In the genomic region with DNA sequence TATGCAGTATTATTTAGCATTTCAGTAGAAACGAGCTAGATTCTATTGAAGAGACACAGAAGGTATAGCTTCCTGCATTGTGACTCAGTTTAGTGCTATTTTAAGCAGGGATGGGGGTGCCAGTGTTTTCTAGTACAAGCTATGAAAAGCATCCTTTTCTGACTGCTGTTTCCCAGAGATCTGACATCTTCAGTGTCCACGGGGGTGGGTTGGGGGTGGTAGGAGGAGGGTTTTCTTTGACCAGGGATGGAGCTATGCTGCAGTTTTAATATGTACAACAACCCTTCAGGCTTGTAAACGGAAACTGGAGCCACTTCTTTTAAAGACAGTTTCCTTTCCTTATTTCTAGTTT, we compare ENCODE assay signal across 8 cellular contexts. TPM values are rescaled to one million over a fixed set of nuclear protein-coding genes. Genes with fewer than 3 reads are reported as not detected.
DNase-seq lines count a peak whose midpoint lies in the region; ATAC-seq and TF ChIP-seq lines count a peak whose summit lies in the region.

No MANE protein-coding gene starts in this region.

- H3K27ac Mint-ChIP-seq in CD8-positive, alpha-beta T cell: no peak overlapping the region

- H3K9me3 Mint-ChIP-seq in CD8-positive, alpha-beta T cell: no peaks in the 10 kb centered on the region

- no peak overlapping the region for H3K27ac ChIP-seq in CD8-positive, alpha-beta T cell (ENCODE audit: low read depth, low read length)

- no peak overlapping the region for H3K4me3 Mint-ChIP-seq in CD8-positive, alpha-beta T cell

- no peak for DNase-seq in CD8-positive, alpha-beta T cell
- DNase-seq in NT2/D1 (ENCODE audit: low read depth, low spot score) (no peak), fibroblast of pulmonary artery (ENCODE audit: low read depth) (no peak), retinal pigment epithelial cell (ENCODE audit: low read depth) (no peak), T-helper 9 cell (no peak), NCI-H1105 (lab: John Stamatoyannopoulos, UW) (no peak), NCI-H1436 treated with DMSO at 0.1 percent for 48 hours (lab: John Stamatoyannopoulos, UW) (no peak), NCI-H128 (lab: John Stamatoyannopoulos, UW; ENCODE audit: unreplicated experiment) (no peak)

- H3K27me3 ChIP-seq in CD8-positive, alpha-beta T cell (ENCODE audit: insufficient read depth, low read length): no peaks in the 10 kb centered on the region
- peaks cover 42% of the 10 kb centered on the region for H3K27me3 ChIP-seq in NT2/D1 (ENCODE audit: insufficient read depth, insufficient read length)

- H3K9me3 ChIP-seq in CD8-positive, alpha-beta T cell (ENCODE audit: low read length): no peaks in the 10 kb centered on the region
- no peaks in the 10 kb centered on the region for H3K9me3 ChIP-seq in NT2/D1 (ENCODE audit: insufficient read depth, low read length)

- H3K27me3 Mint-ChIP-seq in CD8-positive, alpha-beta T cell (ENCODE audit: low read depth): no peaks in the 10 kb centered on the region

- peaks cover 17% of the 10 kb centered on the region for H3K4me1 Mint-ChIP-seq in CD8-positive, alpha-beta T cell (ENCODE audit: low read depth)

- no peaks in the 10 kb centered on the region for H3K36me3 ChIP-seq in CD8-positive, alpha-beta T cell (ENCODE audit: insufficient read depth, low read length)
- no peaks in the 10 kb centered on the region for H3K36me3 ChIP-seq in NT2/D1 (ENCODE audit: insufficient read depth, insufficient read length, low read length)

- H3K4me1 ChIP-seq in CD8-positive, alpha-beta T cell (ENCODE audit: insufficient read depth, low read length): peaks cover 4% of the 10 kb centered on the region
- peaks cover 2% of the 10 kb centered on the region for H3K4me1 ChIP-seq in NT2/D1 (ENCODE audit: insufficient read depth, insufficient read length)

- no peaks in the 10 kb centered on the region for H3K36me3 Mint-ChIP-seq in CD8-positive, alpha-beta T cell

- H3K4me3 ChIP-seq in CD8-positive, alpha-beta T cell (ENCODE audit: low read depth, low read length): peak overlapping the region; percentile 80
- H3K4me3 ChIP-seq in NT2/D1 (ENCODE audit: insufficient read length, low read depth) (peak overlapping the region; percentile 86), fibroblast of pulmonary artery (replicated peaks; ENCODE audit: low read depth, low read length) (peak overlapping the region; percentile 78), retinal pigment epithelial cell (ENCODE audit: low read length) (peak overlapping the region; percentile 90)

- POLR2A ChIA-PET in CD8-positive, alpha-beta T cell (lab: Charles Lee): no interaction called here

- no peak for ATAC-seq in CD8-positive, alpha-beta T cell

- intact Hi-C loops in CD8-positive, alpha-beta T cell (cut with DNase I, micrococcal nuclease): no loop called here

- CTCF ChIA-PET in CD8-positive, alpha-beta T cell (lab: Charles Lee): no interaction called here

- H3K9ac ChIP-seq in NT2/D1 (ENCODE audit: insufficient read length, low read depth): peak overlapping the region; percentile 15

- TF ChIP-seq CTCF in CD8-positive, alpha-beta T cell (IDR thresholded peaks at IDR 0.05): no peak
- no peak for TF ChIP-seq CTCF in fibroblast of pulmonary artery (IDR thresholded peaks at IDR 0.05; ENCODE audit: low read length, missing control alignments)
- TF ChIP-seq CTCF in retinal pigment epithelial cell (conservative IDR thresholded peaks at IDR 0.05; ENCODE audit: low read depth, low read length): no peak

RNA-seq across cellular contexts. Expression of a gene that starts 2.7 kb away (rescaled TPM):
- total RNA-seq in CD8-positive, alpha-beta T cell: not detected
